12 cellular contexts compared by ENCODE assay signal in the genomic region with DNA sequence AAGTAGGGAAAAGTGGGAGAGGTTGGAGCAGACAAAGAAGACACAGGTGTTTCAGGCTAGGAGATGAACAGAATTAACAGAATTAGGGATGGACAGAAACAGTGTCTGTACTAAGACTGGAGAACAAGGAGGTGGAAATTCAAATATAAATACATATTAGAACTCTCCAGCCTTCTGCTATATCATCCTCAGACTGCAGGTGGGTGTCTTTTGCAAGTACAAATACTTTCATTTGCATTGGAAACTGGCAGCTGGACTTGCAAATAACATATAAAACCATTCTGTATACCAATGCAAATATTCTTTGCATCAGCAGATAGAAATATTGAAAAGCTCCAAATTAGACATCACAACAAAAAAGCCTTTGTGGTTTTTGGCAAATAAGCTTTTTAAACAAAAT.
A peak's percentile ranks its signal among the peaks of the same experiment; 100 is the strongest.
DNase-seq lines count a peak whose midpoint lies in the region; ATAC-seq and TF ChIP-seq lines count a peak whose summit lies in the region.
"Had no signal": no experiment of that assay in that cellular context is flagged by ENCODE, and none has a peak within 500 bp of the region (broad histone marks: within the 10 kb centered on the region; RNA-seq: fewer than 3 reads in every experiment).

No MANE protein-coding gene starts in this region.

- TF ChIP-seq CTCF in VCaP (conservative IDR thresholded peaks at IDR 0.05) = peak; percentile 83
- TF ChIP-seq CTCF in CD4-positive, alpha-beta T cell (IDR thresholded peaks at IDR 0.05) = no peak

- no peaks in the 10 kb centered on the region for H3K4me1 Mint-ChIP-seq in CD4-positive, alpha-beta T cell (ENCODE audit: low read depth)
- H3K4me1 Mint-ChIP-seq: activated CD4-positive, alpha-beta memory T cell treated with anti-CD3 and anti-CD28 coated beads, Interleukin-2, amount 10 ng/mL, durations not matched to agents 7 days and 5 days had no signal

- 0 out of 2 replicates have a peak overlapping the region, but pooled peaks have one; percentile 2 for H3K27ac ChIP-seq in VCaP
- no peak overlapping the region for H3K27ac ChIP-seq in CD4-positive, alpha-beta T cell (ENCODE audit: low read depth, low read length)
- H3K27ac ChIP-seq: adrenal gland, esophagus muscularis mucosa had no signal

- DNase-seq in DMS53 (lab: John Stamatoyannopoulos, UW) (peak; percentile 40), DMS53 treated with DMSO at 0.1 percent for 48 hours (lab: John Stamatoyannopoulos, UW; ENCODE audit: unreplicated experiment) (no peak), renal cortical epithelial cell (ENCODE audit: low read depth) (peak; percentile 53)
- no peak for DNase-seq in CD4-positive, alpha-beta T cell
- DNase-seq in stimulated activated CD4-positive, alpha-beta T cell treated with anti-CD3 and anti-CD28 coated beads, Interleukin-1b, Interleukin-23, amount 100 ng/mL, for 48 hours = no peak
- DNase-seq: 8988T; activated CD4-positive, alpha-beta memory T cell treated with anti-CD3 and anti-CD28 coated beads, Interleukin-2, amount 10 ng/mL, durations not matched to agents 7 days and 5 days; adrenal gland had no signal

- no peak overlapping the region for H3K4me3 Mint-ChIP-seq in CD4-positive, alpha-beta T cell
- H3K4me3 Mint-ChIP-seq: activated CD4-positive, alpha-beta memory T cell treated with anti-CD3 and anti-CD28 coated beads, Interleukin-2, amount 10 ng/mL, durations not matched to agents 7 days and 5 days had no signal

- H3K27me3 ChIP-seq in CD4-positive, alpha-beta T cell (ENCODE audit: control insufficient read depth, insufficient read depth, low read length) = no peaks in the 10 kb centered on the region
- H3K27me3 ChIP-seq: adrenal gland, esophagus muscularis mucosa had no signal

- CTCF ChIA-PET in CD4-positive, alpha-beta T cell (lab: Charles Lee) = no interaction called here

- ATAC-seq in HG03025 (IDR thresholded peaks at IDR 0.05; ENCODE audit: low FRiP score, unreplicated experiment) (peak; percentile 25), HG03457 (IDR thresholded peaks at IDR 0.05; ENCODE audit: unreplicated experiment) (no peak)
- ATAC-seq in CD4-positive, alpha-beta T cell (ENCODE audit: poor library complexity) = no peak

- H3K27me3 Mint-ChIP-seq in CD4-positive, alpha-beta T cell = no peaks in the 10 kb centered on the region
- H3K27me3 Mint-ChIP-seq: activated CD4-positive, alpha-beta memory T cell treated with anti-CD3 and anti-CD28 coated beads, Interleukin-2, amount 10 ng/mL, durations not matched to agents 7 days and 5 days had no signal

- no peak overlapping the region for H3K27ac Mint-ChIP-seq in CD4-positive, alpha-beta T cell
- H3K27ac Mint-ChIP-seq: activated CD4-positive, alpha-beta memory T cell treated with anti-CD3 and anti-CD28 coated beads, Interleukin-2, amount 10 ng/mL, durations not matched to agents 7 days and 5 days had no signal

- H3K9me3 ChIP-seq in CD4-positive, alpha-beta T cell (ENCODE audit: control insufficient read depth, low read length) = no peaks in the 10 kb centered on the region
- H3K9me3 ChIP-seq: adrenal gland, esophagus muscularis mucosa had no signal

- intact Hi-C loops in CD4-positive, alpha-beta T cell (cut with DNase I, micrococcal nuclease) = no loop called here

- H3K36me3 Mint-ChIP-seq in CD4-positive, alpha-beta T cell (ENCODE audit: low read depth) = no peaks in the 10 kb centered on the region

- POLR2A ChIA-PET in CD4-positive, alpha-beta T cell (lab: Charles Lee) = no interaction called here

- peaks cover 4% of the 10 kb centered on the region for H3K9me3 Mint-ChIP-seq in CD4-positive, alpha-beta T cell
- H3K9me3 Mint-ChIP-seq: activated CD4-positive, alpha-beta memory T cell treated with anti-CD3 and anti-CD28 coated beads, Interleukin-2, amount 10 ng/mL, durations not matched to agents 7 days and 5 days had no signal

Comparison
In these comparisons a context has a peak if more than half of its experiments do, and no peak if none do; other contexts are left out.
1. DNase-seq: peak in DMS53 (single experiment) and renal cortical epithelial cell (single experiment); none in DMS53 treated with DMSO at 0.1 percent for 48 hours (single experiment), CD4-positive, alpha-beta T cell (0 of 10) and stimulated activated CD4-positive, alpha-beta T cell treated with anti-CD3 and anti-CD28 coated beads, Interleukin-1b, Interleukin-23, amount 100 ng/mL, for 48 hours (single experiment).